8 cellular contexts compared by ENCODE assay signal in genomic region chr6:53048431-53049195, GRCh38. TPM values are rescaled to one million over a fixed set of nuclear protein-coding genes. Genes with fewer than 3 reads are reported as not detected.
A peak's percentile ranks its signal among the peaks of the same experiment; 100 is the strongest.
DNase-seq lines count a peak whose midpoint lies in the region; ATAC-seq lines count a peak whose summit lies in the region.

No MANE protein-coding gene starts in this region.

- DNase-seq in activated CD8-positive, alpha-beta memory T cell treated with anti-CD3 and anti-CD28 coated beads, Interleukin-2, amount 10 ng/mL, durations not matched to agents 7 days and 5 days: peak; percentile 45
- DNase-seq in activated CD8-positive, alpha-beta memory T cell treated with anti-CD3 and anti-CD28 coated beads for 24 hours: no peak
- no peak for DNase-seq in T-helper 2 cell treated with Interferon-gamma antibody and Interleukin-4, amounts not matched to agents 5 μg/mL and 100 μg/mL, for 36 hours (ENCODE audit: low spot score)
- DNase-seq in GDM1 (lab: John Stamatoyannopoulos, UW) (no peak), NCI-H2227 (lab: John Stamatoyannopoulos, UW; ENCODE audit: unreplicated experiment) (no peak)
- no peak for DNase-seq in stimulated activated CD4-positive, alpha-beta T cell treated with anti-CD3 and anti-CD28 coated beads, Interleukin-1b, Interleukin-23, amount 100 ng/mL, for 48 hours

- no peaks in the 10 kb centered on the region for H3K27me3 Mint-ChIP-seq in activated CD8-positive, alpha-beta memory T cell treated with anti-CD3 and anti-CD28 coated beads, Interleukin-2, amount 10 ng/mL, durations not matched to agents 7 days and 5 days
- no peaks in the 10 kb centered on the region for H3K27me3 Mint-ChIP-seq in T-helper 2 cell treated with Interferon-gamma antibody and Interleukin-4, amounts not matched to agents 5 μg/mL and 100 μg/mL, for 36 hours (ENCODE audit: low read depth)

- peak overlapping the region; percentile 32 for H3K27ac ChIP-seq in layer of hippocampus (ENCODE audit: low read depth, low read length)

- H3K9me3 Mint-ChIP-seq in activated CD8-positive, alpha-beta memory T cell treated with anti-CD3 and anti-CD28 coated beads, Interleukin-2, amount 10 ng/mL, durations not matched to agents 7 days and 5 days (ENCODE audit: low read depth): no peaks in the 10 kb centered on the region
- peaks cover 4% of the 10 kb centered on the region for H3K9me3 Mint-ChIP-seq in T-helper 2 cell treated with Interferon-gamma antibody and Interleukin-4, amounts not matched to agents 5 μg/mL and 100 μg/mL, for 36 hours

- peaks cover 3% of the 10 kb centered on the region for H3K36me3 Mint-ChIP-seq in activated CD8-positive, alpha-beta memory T cell treated with anti-CD3 and anti-CD28 coated beads, Interleukin-2, amount 10 ng/mL, durations not matched to agents 7 days and 5 days
- H3K36me3 Mint-ChIP-seq in T-helper 2 cell treated with Interferon-gamma antibody and Interleukin-4, amounts not matched to agents 5 μg/mL and 100 μg/mL, for 36 hours (ENCODE audit: low read depth): peaks cover 13% of the 10 kb centered on the region

- H3K27ac Mint-ChIP-seq in activated CD8-positive, alpha-beta memory T cell treated with anti-CD3 and anti-CD28 coated beads, Interleukin-2, amount 10 ng/mL, durations not matched to agents 7 days and 5 days: peak overlapping the region; percentile 68
- H3K27ac Mint-ChIP-seq in T-helper 2 cell treated with Interferon-gamma antibody and Interleukin-4, amounts not matched to agents 5 μg/mL and 100 μg/mL, for 36 hours: peak overlapping the region; percentile 12

- peak overlapping the region; percentile 58 for H3K4me3 Mint-ChIP-seq in activated CD8-positive, alpha-beta memory T cell treated with anti-CD3 and anti-CD28 coated beads, Interleukin-2, amount 10 ng/mL, durations not matched to agents 7 days and 5 days
- peak overlapping the region; percentile 65 for H3K4me3 Mint-ChIP-seq in T-helper 2 cell treated with Interferon-gamma antibody and Interleukin-4, amounts not matched to agents 5 μg/mL and 100 μg/mL, for 36 hours

- peak; percentile 96 for ATAC-seq in activated CD8-positive, alpha-beta memory T cell treated with anti-CD3 and anti-CD28 coated beads, Interleukin-2, amount 10 ng/mL, durations not matched to agents 7 days and 5 days
- ATAC-seq in HG03039 (IDR thresholded peaks at IDR 0.05; ENCODE audit: unreplicated experiment): peak; percentile 73

- H3K27me3 ChIP-seq in layer of hippocampus (ENCODE audit: control insufficient read depth, insufficient read depth, low read length): no peaks in the 10 kb centered on the region

- CTCF ChIA-PET in activated CD8-positive, alpha-beta memory T cell treated with anti-CD3 and anti-CD28 coated beads, Interleukin-2, amount 10 ng/mL, durations not matched to agents 7 days and 5 days (lab: Charles Lee): interaction anchor here (0.6 to 1.6 kb wide), 8 partner anchors 14 to 795 kb away, joined by 3 to 6 read pairs (median 4); partner anchors contain the start of gene FBXO9

- H3K4me1 Mint-ChIP-seq in activated CD8-positive, alpha-beta memory T cell treated with anti-CD3 and anti-CD28 coated beads, Interleukin-2, amount 10 ng/mL, durations not matched to agents 7 days and 5 days: peaks cover 20% of the 10 kb centered on the region
- H3K4me1 Mint-ChIP-seq in T-helper 2 cell treated with Interferon-gamma antibody and Interleukin-4, amounts not matched to agents 5 μg/mL and 100 μg/mL, for 36 hours (ENCODE audit: low read depth): peaks cover 26% of the 10 kb centered on the region

RNA-seq across cellular contexts. Expression of gene CILK1, which starts 13.0 kb away (rescaled TPM):
- total RNA-seq in activated CD8-positive, alpha-beta memory T cell treated with anti-CD3 and anti-CD28 coated beads, Interleukin-2, amount 10 ng/mL, durations not matched to agents 7 days and 5 days: 1 to 10 TPM; 5.9 to 7.5 TPM

RNA-seq across cellular contexts. Expression of gene FBXO9, which starts 16.6 kb away (rescaled TPM):
- total RNA-seq in activated CD8-positive, alpha-beta memory T cell treated with anti-CD3 and anti-CD28 coated beads, Interleukin-2, amount 10 ng/mL, durations not matched to agents 7 days and 5 days: 10 to 100 TPM; 61.8 to 67.3 TPM

RNA-seq across cellular contexts. Expression of gene GSTA4, which starts 53.5 kb away (rescaled TPM):
- total RNA-seq in activated CD8-positive, alpha-beta memory T cell treated with anti-CD3 and anti-CD28 coated beads, Interleukin-2, amount 10 ng/mL, durations not matched to agents 7 days and 5 days: 1 to 10 TPM; 2.9 to 5.8 TPM
